1 cellular context compared by ENCODE assay signal in the genomic region with DNA sequence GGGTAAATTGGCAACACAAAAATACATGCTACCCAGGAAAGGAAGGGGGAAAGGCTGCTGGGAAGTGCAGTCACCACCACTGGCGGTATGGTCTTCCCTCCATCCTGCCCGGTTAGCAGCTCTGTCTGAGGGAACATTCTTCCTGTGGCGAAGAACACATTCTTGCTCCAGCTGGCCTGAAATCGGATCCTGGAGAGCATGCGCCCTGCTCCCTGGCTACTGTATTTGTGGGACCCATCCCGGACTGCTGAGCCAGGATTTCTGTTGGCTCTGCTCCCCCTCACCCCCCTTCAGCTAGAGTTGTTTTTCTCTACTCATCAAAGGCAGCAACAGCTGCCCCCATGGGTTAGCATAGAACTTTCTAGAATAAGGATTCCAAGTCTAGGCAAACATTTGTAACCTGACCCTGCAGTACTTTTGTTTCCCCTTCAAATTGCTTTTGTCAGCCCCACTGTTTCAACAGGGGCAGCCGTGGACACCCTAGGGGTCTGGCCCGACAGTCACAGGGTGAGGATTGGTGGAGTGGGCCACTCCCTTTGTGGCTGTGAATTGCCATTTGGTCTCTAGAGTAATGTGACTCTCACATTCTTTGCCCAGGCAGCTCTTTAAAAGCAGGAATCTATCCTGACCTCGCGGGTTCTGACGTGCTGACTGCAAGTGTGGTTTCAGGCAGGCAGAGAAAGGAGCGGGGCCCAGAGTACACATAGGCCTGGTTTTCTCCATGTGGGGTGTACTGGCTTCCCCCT.
A peak's percentile ranks its signal among the peaks of the same experiment; 100 is the strongest.
TF ChIP-seq lines count a peak whose summit lies in the region.

No MANE protein-coding gene starts in this region.

TF ChIP-seq in H1, 55 proteins besides CTCF, POLR2A, EP300 and RAD21 (continued from another document):
- TF ChIP-seq, protein P1, sequence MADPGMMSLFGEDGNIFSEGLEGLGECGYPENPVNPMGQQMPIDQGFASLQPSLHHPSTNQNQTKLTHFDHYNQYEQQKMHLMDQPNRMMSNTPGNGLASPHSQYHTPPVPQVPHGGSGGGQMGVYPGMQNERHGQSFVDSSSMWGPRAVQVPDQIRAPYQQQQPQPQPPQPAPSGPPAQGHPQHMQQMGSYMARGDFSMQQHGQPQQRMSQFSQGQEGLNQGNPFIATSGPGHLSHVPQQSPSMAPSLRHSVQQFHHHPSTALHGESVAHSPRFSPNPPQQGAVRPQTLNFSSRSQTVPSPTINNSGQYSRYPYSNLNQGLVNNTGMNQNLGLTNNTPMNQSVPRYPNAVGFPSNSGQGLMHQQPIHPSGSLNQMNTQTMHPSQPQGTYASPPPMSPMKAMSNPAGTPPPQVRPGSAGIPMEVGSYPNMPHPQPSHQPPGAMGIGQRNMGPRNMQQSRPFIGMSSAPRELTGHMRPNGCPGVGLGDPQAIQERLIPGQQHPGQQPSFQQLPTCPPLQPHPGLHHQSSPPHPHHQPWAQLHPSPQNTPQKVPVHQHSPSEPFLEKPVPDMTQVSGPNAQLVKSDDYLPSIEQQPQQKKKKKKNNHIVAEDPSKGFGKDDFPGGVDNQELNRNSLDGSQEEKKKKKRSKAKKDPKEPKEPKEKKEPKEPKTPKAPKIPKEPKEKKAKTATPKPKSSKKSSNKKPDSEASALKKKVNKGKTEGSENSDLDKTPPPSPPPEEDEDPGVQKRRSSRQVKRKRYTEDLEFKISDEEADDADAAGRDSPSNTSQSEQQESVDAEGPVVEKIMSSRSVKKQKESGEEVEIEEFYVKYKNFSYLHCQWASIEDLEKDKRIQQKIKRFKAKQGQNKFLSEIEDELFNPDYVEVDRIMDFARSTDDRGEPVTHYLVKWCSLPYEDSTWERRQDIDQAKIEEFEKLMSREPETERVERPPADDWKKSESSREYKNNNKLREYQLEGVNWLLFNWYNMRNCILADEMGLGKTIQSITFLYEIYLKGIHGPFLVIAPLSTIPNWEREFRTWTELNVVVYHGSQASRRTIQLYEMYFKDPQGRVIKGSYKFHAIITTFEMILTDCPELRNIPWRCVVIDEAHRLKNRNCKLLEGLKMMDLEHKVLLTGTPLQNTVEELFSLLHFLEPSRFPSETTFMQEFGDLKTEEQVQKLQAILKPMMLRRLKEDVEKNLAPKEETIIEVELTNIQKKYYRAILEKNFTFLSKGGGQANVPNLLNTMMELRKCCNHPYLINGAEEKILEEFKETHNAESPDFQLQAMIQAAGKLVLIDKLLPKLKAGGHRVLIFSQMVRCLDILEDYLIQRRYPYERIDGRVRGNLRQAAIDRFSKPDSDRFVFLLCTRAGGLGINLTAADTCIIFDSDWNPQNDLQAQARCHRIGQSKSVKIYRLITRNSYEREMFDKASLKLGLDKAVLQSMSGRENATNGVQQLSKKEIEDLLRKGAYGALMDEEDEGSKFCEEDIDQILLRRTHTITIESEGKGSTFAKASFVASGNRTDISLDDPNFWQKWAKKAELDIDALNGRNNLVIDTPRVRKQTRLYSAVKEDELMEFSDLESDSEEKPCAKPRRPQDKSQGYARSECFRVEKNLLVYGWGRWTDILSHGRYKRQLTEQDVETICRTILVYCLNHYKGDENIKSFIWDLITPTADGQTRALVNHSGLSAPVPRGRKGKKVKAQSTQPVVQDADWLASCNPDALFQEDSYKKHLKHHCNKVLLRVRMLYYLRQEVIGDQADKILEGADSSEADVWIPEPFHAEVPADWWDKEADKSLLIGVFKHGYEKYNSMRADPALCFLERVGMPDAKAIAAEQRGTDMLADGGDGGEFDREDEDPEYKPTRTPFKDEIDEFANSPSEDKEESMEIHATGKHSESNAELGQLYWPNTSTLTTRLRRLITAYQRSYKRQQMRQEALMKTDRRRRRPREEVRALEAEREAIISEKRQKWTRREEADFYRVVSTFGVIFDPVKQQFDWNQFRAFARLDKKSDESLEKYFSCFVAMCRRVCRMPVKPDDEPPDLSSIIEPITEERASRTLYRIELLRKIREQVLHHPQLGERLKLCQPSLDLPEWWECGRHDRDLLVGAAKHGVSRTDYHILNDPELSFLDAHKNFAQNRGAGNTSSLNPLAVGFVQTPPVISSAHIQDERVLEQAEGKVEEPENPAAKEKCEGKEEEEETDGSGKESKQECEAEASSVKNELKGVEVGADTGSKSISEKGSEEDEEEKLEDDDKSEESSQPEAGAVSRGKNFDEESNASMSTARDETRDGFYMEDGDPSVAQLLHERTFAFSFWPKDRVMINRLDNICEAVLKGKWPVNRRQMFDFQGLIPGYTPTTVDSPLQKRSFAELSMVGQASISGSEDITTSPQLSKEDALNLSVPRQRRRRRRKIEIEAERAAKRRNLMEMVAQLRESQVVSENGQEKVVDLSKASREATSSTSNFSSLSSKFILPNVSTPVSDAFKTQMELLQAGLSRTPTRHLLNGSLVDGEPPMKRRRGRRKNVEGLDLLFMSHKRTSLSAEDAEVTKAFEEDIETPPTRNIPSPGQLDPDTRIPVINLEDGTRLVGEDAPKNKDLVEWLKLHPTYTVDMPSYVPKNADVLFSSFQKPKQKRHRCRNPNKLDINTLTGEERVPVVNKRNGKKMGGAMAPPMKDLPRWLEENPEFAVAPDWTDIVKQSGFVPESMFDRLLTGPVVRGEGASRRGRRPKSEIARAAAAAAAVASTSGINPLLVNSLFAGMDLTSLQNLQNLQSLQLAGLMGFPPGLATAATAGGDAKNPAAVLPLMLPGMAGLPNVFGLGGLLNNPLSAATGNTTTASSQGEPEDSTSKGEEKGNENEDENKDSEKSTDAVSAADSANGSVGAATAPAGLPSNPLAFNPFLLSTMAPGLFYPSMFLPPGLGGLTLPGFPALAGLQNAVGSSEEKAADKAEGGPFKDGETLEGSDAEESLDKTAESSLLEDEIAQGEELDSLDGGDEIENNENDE (IDR thresholded peaks at IDR 0.05; ENCODE audit: insufficient replicate concordance, low read length), result peak; percentile 52
